ENCODE assay signal across 9 cellular contexts in genomic region chr14:24329736-24330135, GRCh38. TPM values are rescaled to one million over a fixed set of nuclear protein-coding genes. Genes with fewer than 3 reads are reported as not detected.
DNase-seq lines count a peak whose midpoint lies in the region; ATAC-seq and TF ChIP-seq lines count a peak whose summit lies in the region.
"Had no signal": no experiment of that assay in that cellular context is flagged by ENCODE, and none has a peak within 500 bp of the region (broad histone marks: within the 10 kb centered on the region; RNA-seq: fewer than 3 reads in every experiment).

No MANE protein-coding gene starts in this region.

- ATAC-seq in activated CD4-positive, CD25-positive, alpha-beta regulatory T cell treated with anti-CD3 and anti-CD28 coated beads, Interleukin-2, amount 50 U/mL, for 24 hours: peak; percentile 36 to 44
- peak; percentile 58 for ATAC-seq in activated naive CD8-positive, alpha-beta T cell treated with anti-CD3 and anti-CD28 coated beads, Interleukin-2, amount 50 U/mL, for 24 hours
- ATAC-seq in GM21447 (IDR thresholded peaks at IDR 0.05; ENCODE audit: unreplicated experiment): no peak

- H3K27ac ChIP-seq in CD8-positive, alpha-beta memory T cell (ENCODE audit: low read depth, low read length): no peak overlapping the region

- H3K9me3 Mint-ChIP-seq in CD8-positive, alpha-beta memory T cell: no peaks in the 10 kb centered on the region
- no peaks in the 10 kb centered on the region for H3K9me3 Mint-ChIP-seq in activated naive CD8-positive, alpha-beta T cell treated with anti-CD3 and anti-CD28 coated beads, Interleukin-2, amount 50 U/mL, for 24 hours
- H3K9me3 Mint-ChIP-seq in osteocyte (ENCODE audit: unreplicated experiment): no peaks in the 10 kb centered on the region

- H3K9me3 ChIP-seq in CD8-positive, alpha-beta memory T cell (ENCODE audit: low read length): no peaks in the 10 kb centered on the region
- H3K9me3 ChIP-seq: tibial nerve had no signal

- H3K4me3 ChIP-seq in CD8-positive, alpha-beta memory T cell (ENCODE audit: low read length): no peak overlapping the region
- H3K4me3 ChIP-seq: tibial nerve had no signal

- H3K4me1 Mint-ChIP-seq in CD8-positive, alpha-beta memory T cell: peaks cover 68 to 78% (median 71%) of the 10 kb centered on the region in 3 donors
- peaks cover 54% of the 10 kb centered on the region for H3K4me1 Mint-ChIP-seq in activated naive CD8-positive, alpha-beta T cell treated with anti-CD3 and anti-CD28 coated beads, Interleukin-2, amount 50 U/mL, for 24 hours
- H3K4me1 Mint-ChIP-seq in osteocyte (ENCODE audit: unreplicated experiment): peaks cover 19% of the 10 kb centered on the region

- H3K4me3 Mint-ChIP-seq in CD8-positive, alpha-beta memory T cell: peak overlapping the region; percentile 27 to 76 (median 57)
- H3K4me3 Mint-ChIP-seq in activated naive CD8-positive, alpha-beta T cell treated with anti-CD3 and anti-CD28 coated beads, Interleukin-2, amount 50 U/mL, for 24 hours: no peak overlapping the region
- H3K4me3 Mint-ChIP-seq in osteocyte (ENCODE audit: unreplicated experiment): no peak overlapping the region

- no peaks in the 10 kb centered on the region for H3K36me3 ChIP-seq in CD8-positive, alpha-beta memory T cell (ENCODE audit: insufficient read depth, low read length)
- H3K36me3 ChIP-seq: tibial nerve had no signal

- CTCF ChIA-PET in CD8-positive, alpha-beta memory T cell (lab: Charles Lee): interaction anchor here (1.2 to 16.8 kb wide), 3 partner anchors 18 to 103 kb away, joined by 3 to 486 read pairs (median 265); partner anchors contain the start of genes CBLN3, CIDEB, DHRS1 and KHNYN

- intact Hi-C loops in posterior vena cava (cut with DNase I): loop anchor here (2.0 to 5.0 kb wide), 2 partner anchors 107 to 108 kb away; no protein-coding TSS in a partner anchor

- no peak for TF ChIP-seq CTCF in osteocyte (IDR thresholded peaks at IDR 0.05)

- H3K27me3 ChIP-seq in CD8-positive, alpha-beta memory T cell (ENCODE audit: insufficient read depth, low read length, poor library complexity, severe bottlenecking): peaks cover 10% of the 10 kb centered on the region

- POLR2A ChIA-PET in CD8-positive, alpha-beta memory T cell (lab: Charles Lee): interaction anchor here (0.6 to 2.6 kb wide), 5 partner anchors 19 to 100 kb away, joined by 3 to 9 read pairs (median 4); partner anchors contain the start of genes KHNYN and LTB4R

- H3K27me3 Mint-ChIP-seq in CD8-positive, alpha-beta memory T cell: peaks cover 14 to 16% of the 10 kb centered on the region in 2 donors
- peaks cover 22% of the 10 kb centered on the region for H3K27me3 Mint-ChIP-seq in activated naive CD8-positive, alpha-beta T cell treated with anti-CD3 and anti-CD28 coated beads, Interleukin-2, amount 50 U/mL, for 24 hours
- no peaks in the 10 kb centered on the region for H3K27me3 Mint-ChIP-seq in osteocyte (ENCODE audit: unreplicated experiment)

- peak overlapping the region; percentile 46 to 93 (median 86) for H3K27ac Mint-ChIP-seq in CD8-positive, alpha-beta memory T cell
- H3K27ac Mint-ChIP-seq in activated naive CD8-positive, alpha-beta T cell treated with anti-CD3 and anti-CD28 coated beads, Interleukin-2, amount 50 U/mL, for 24 hours: peak overlapping the region; percentile 34
- no peak overlapping the region for H3K27ac Mint-ChIP-seq in osteocyte (ENCODE audit: unreplicated experiment)

- peak in 4 of 5 donors; percentile 66 to 88 (median 78) for DNase-seq in CD8-positive, alpha-beta memory T cell
- DNase-seq in activated naive CD8-positive, alpha-beta T cell treated with anti-CD3 and anti-CD28 coated beads, Interleukin-2, amount 50 U/mL, for 24 hours: peak; percentile 62
- peak; percentile 88 for DNase-seq in posterior vena cava (ENCODE audit: low spot score)
- no peak for DNase-seq in kidney glomerular epithelial cell (lab: John Stamatoyannopoulos, UW)
- no peak for DNase-seq in DMS53 (lab: John Stamatoyannopoulos, UW)
- no peak for DNase-seq in osteocyte (ENCODE audit: extremely low spot score, unreplicated experiment)

- H3K4me1 ChIP-seq in CD8-positive, alpha-beta memory T cell (ENCODE audit: insufficient read depth, low read length): peaks cover 69% of the 10 kb centered on the region

- H3K36me3 Mint-ChIP-seq in CD8-positive, alpha-beta memory T cell: no peaks in the 10 kb centered on the region
- no peaks in the 10 kb centered on the region for H3K36me3 Mint-ChIP-seq in activated naive CD8-positive, alpha-beta T cell treated with anti-CD3 and anti-CD28 coated beads, Interleukin-2, amount 50 U/mL, for 24 hours (ENCODE audit: low read depth)
- H3K36me3 Mint-ChIP-seq in osteocyte (ENCODE audit: unreplicated experiment): no peaks in the 10 kb centered on the region

RNA-seq across cellular contexts. Expression of gene ADCY4, which starts 5.1 kb away (rescaled TPM):
- total RNA-seq in CD8-positive, alpha-beta memory T cell: 1 to 10 TPM in 1 of 2 experiments, under 1 TPM in 1; 0.84 to 1.5 TPM
- 0.64 TPM for polyA plus RNA-seq in CD8-positive, alpha-beta memory T cell
- 10 to 100 TPM; 35.2 to 36.0 TPM for total RNA-seq in posterior vena cava
- total RNA-seq in osteocyte: 25.3 and 26.5 TPM in 2 replicates

RNA-seq across cellular contexts. Expression of gene RIPK3, which starts 10.1 kb away (rescaled TPM):
- total RNA-seq in CD8-positive, alpha-beta memory T cell: 10 to 100 TPM; 11.6 to 12.5 TPM
- polyA plus RNA-seq in CD8-positive, alpha-beta memory T cell: 15.4 TPM
- total RNA-seq in posterior vena cava (1 to 10 TPM; 8.5 to 9.2 TPM), osteocyte (0.78 and 1.3 TPM in 2 replicates)

RNA-seq across cellular contexts. Expression of gene LTB4R, which starts 18.4 kb away (rescaled TPM):
- total RNA-seq in CD8-positive, alpha-beta memory T cell: 10 to 100 TPM in 1 of 2 experiments, 1 to 10 TPM in 1; 9.8 to 12.3 TPM
- 10.3 TPM for polyA plus RNA-seq in CD8-positive, alpha-beta memory T cell
- 1 to 10 TPM; 5.6 TPM for total RNA-seq in posterior vena cava
- 10.0 and 11.3 TPM in 2 replicates for total RNA-seq in osteocyte

RNA-seq across cellular contexts. Expression of gene LTB4R2, which starts 19.8 kb away (rescaled TPM):
- total RNA-seq in CD8-positive, alpha-beta memory T cell: 1 to 10 TPM; 8.3 to 8.7 TPM
- 2.6 TPM for polyA plus RNA-seq in CD8-positive, alpha-beta memory T cell
- 1 to 10 TPM; 2.5 to 4.0 TPM for total RNA-seq in posterior vena cava
- 12.5 and 14.9 TPM in 2 replicates for total RNA-seq in osteocyte

RNA-seq across cellular contexts. Expression of gene CIDEB, which starts 22.0 kb away (rescaled TPM):
- 10 to 100 TPM; 12.4 to 12.7 TPM for total RNA-seq in CD8-positive, alpha-beta memory T cell
- polyA plus RNA-seq in CD8-positive, alpha-beta memory T cell: 27.5 TPM
- total RNA-seq in posterior vena cava (10 to 100 TPM; 10.1 to 10.8 TPM), osteocyte (not detected in 2 replicates)

Comparison
In these comparisons a context has a peak if more than half of its experiments do, and no peak if none do; other contexts are left out.
1. DNase-seq: peak in CD8-positive, alpha-beta memory T cell (4 of 5), activated naive CD8-positive, alpha-beta T cell treated with anti-CD3 and anti-CD28 coated beads, Interleukin-2, amount 50 U/mL, for 24 hours (single experiment) and posterior vena cava (single experiment); none in kidney glomerular epithelial cell (single experiment), DMS53 (single experiment) and osteocyte (single experiment).
2. H3K4me3 Mint-ChIP-seq: peak in CD8-positive, alpha-beta memory T cell (7 of 7); none in activated naive CD8-positive, alpha-beta T cell treated with anti-CD3 and anti-CD28 coated beads, Interleukin-2, amount 50 U/mL, for 24 hours (single experiment) and osteocyte (single experiment).
3. RNA of gene ADCY4, which starts 5.1 kb away (total RNA-seq): 35.2 to 36.0 TPM in posterior vena cava and 25.3 to 26.5 TPM in osteocyte; 0.84 to 1.5 TPM in CD8-positive, alpha-beta memory T cell; every median in the first group is over 10 times any median in the second.